8 cellular contexts compared by ENCODE assay signal in the genomic region with DNA sequence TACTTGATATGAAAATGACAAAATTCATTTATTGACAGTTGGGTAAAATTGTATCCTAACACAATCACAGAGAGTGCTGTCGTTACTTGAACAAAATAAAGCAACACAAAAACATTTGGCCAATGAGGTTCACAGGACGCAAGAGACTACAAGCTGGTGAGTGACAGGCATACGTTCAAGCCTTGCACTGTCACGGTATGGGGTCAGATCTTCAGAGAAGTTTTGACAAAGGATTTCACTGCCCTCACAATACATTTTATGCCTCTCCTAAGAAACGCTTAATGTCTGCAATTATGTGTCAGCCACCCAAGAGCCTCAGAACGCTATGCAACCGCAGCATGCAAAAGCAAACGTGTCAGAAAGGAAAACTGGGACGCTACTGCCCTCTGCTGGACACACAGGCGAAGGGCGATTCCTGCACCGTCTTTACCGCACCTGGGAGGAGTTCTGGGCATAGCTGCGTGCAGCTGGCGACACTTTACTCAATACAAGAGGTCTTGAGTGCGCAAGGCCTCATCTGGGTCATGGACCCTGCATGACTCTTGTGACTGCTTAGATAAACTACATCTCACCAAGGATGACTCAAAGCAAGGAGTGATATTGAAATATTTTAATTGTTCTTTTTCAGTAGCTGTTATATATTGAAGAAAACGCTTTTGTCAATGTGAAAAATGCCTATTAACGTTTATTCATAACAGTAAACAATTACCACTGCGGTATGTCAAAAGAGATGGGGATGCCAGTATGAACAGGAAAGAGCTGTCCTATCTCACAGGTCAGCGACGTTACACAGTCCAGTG.
DNase-seq lines count a peak whose midpoint lies in the region; ATAC-seq and TF ChIP-seq lines count a peak whose summit lies in the region.

No MANE protein-coding gene starts in this region.

- H3K4me2 ChIP-seq in GM23338 = no peak overlapping the region

- intact Hi-C loops in head of caudate nucleus (cut with DNase I) = no loop called here
- intact Hi-C loops in prostate gland (cut with DNase I) = no loop called here

- H4K20me1 ChIP-seq in GM23338 (replicated peaks; ENCODE audit: insufficient read depth) = no peaks in the 10 kb centered on the region

- CTCF ChIA-PET in activated naive CD4-positive, alpha-beta T cell treated with anti-CD3 and anti-CD28 coated beads, Interleukin-2, amount 10 ng/mL, durations not matched to agents 7 days and 5 days (lab: Charles Lee) = interaction anchor here (0.6 to 1.6 kb wide), 8 partner anchors 9 to 357 kb away, joined by 3 to 7 read pairs (median 3); no protein-coding TSS in a partner anchor

- peaks cover 64% of the 10 kb centered on the region for H3K9me3 Mint-ChIP-seq in GM23338
- H3K9me3 Mint-ChIP-seq in activated naive CD4-positive, alpha-beta T cell treated with anti-CD3 and anti-CD28 coated beads, Interleukin-2, amount 10 ng/mL, durations not matched to agents 7 days and 5 days = no peaks in the 10 kb centered on the region

- no peak overlapping the region for H3K27ac ChIP-seq in GM23338 (ENCODE audit: low read depth)
- H3K27ac ChIP-seq in KOPT-K1 (ENCODE audit: low read depth, low read length, poor library complexity, severe bottlenecking) = peak overlapping the region; percentile 52
- no peak overlapping the region for H3K27ac ChIP-seq in RWPE2 (ENCODE audit: poor library complexity, severe bottlenecking)
- no peak overlapping the region for H3K27ac ChIP-seq in prostate gland

- no peak overlapping the region for H3K27ac Mint-ChIP-seq in GM23338
- H3K27ac Mint-ChIP-seq in activated naive CD4-positive, alpha-beta T cell treated with anti-CD3 and anti-CD28 coated beads, Interleukin-2, amount 10 ng/mL, durations not matched to agents 7 days and 5 days = no peak overlapping the region

- H3K27me3 ChIP-seq in GM23338 (ENCODE audit: insufficient read depth) (no peaks in the 10 kb centered on the region), RWPE2 (ENCODE audit: insufficient read depth, poor library complexity, severe bottlenecking) (no peaks in the 10 kb centered on the region), prostate gland (replicated peaks; ENCODE audit: insufficient read depth) (no peaks in the 10 kb centered on the region)

- H3K27me3 Mint-ChIP-seq in GM23338 (ENCODE audit: insufficient read depth, low read depth, poor library complexity) = peaks cover 2% of the 10 kb centered on the region
- H3K27me3 Mint-ChIP-seq in activated naive CD4-positive, alpha-beta T cell treated with anti-CD3 and anti-CD28 coated beads, Interleukin-2, amount 10 ng/mL, durations not matched to agents 7 days and 5 days = no peaks in the 10 kb centered on the region

- H3K4me3 ChIP-seq in GM23338 (no peak overlapping the region), RWPE2 (ENCODE audit: severe bottlenecking) (no peak overlapping the region), prostate gland (no peak overlapping the region)

- H3K36me3 Mint-ChIP-seq in GM23338 (ENCODE audit: low read depth) = peaks cover 7% of the 10 kb centered on the region; the same call in 2 of the 3 replicates
- H3K36me3 Mint-ChIP-seq in activated naive CD4-positive, alpha-beta T cell treated with anti-CD3 and anti-CD28 coated beads, Interleukin-2, amount 10 ng/mL, durations not matched to agents 7 days and 5 days = no peaks in the 10 kb centered on the region

- H3K36me3 ChIP-seq in GM23338 (ENCODE audit: insufficient read depth) (no peaks in the 10 kb centered on the region), KOPT-K1 (ENCODE audit: insufficient read depth, low read length) (no peaks in the 10 kb centered on the region), RWPE2 (ENCODE audit: low read depth) (no peaks in the 10 kb centered on the region), prostate gland (no peaks in the 10 kb centered on the region)

- DNase-seq in GM10266 (ENCODE audit: extremely low spot score) = peak; percentile 54
- DNase-seq in GM23338 (ENCODE audit: low spot score) = peak; percentile 83
- no peak for DNase-seq in RWPE2 (ENCODE audit: low spot score)
- DNase-seq in activated naive CD4-positive, alpha-beta T cell treated with anti-CD3 and anti-CD28 coated beads, Interleukin-2, amount 10 ng/mL, durations not matched to agents 7 days and 5 days = peak; percentile 71
- peak; percentile 57 to 92 (median 83) for DNase-seq in head of caudate nucleus
- DNase-seq in prostate gland (ENCODE audit: low spot score) = peak; percentile 40
- DNase-seq in NCI-H187 treated with DMSO at 0.1 percent for 48 hours (lab: John Stamatoyannopoulos, UW) = no peak

- H3K9me3 ChIP-seq in KOPT-K1 (ENCODE audit: insufficient read depth, low read length, poor library complexity, severe bottlenecking) = no peaks in the 10 kb centered on the region
- no peaks in the 10 kb centered on the region for H3K9me3 ChIP-seq in RWPE2 (ENCODE audit: severe bottlenecking)
- H3K9me3 ChIP-seq in prostate gland = no peaks in the 10 kb centered on the region

- H3K4me3 Mint-ChIP-seq in GM23338 = peak overlapping the region; percentile 27; the same call in 1 of the 3 replicates
- H3K4me3 Mint-ChIP-seq in activated naive CD4-positive, alpha-beta T cell treated with anti-CD3 and anti-CD28 coated beads, Interleukin-2, amount 10 ng/mL, durations not matched to agents 7 days and 5 days = no peak overlapping the region

- H2AFZ ChIP-seq in GM23338 = peak overlapping the region; percentile 23; the same call in 1 of the 2 replicates

- peaks cover 4% of the 10 kb centered on the region; the same call in 1 of the 2 replicates for H3K9me2 ChIP-seq in GM23338 (ENCODE audit: insufficient read depth)

- peaks cover 4% of the 10 kb centered on the region; the same call in 1 of the 3 replicates for H3K4me1 Mint-ChIP-seq in GM23338
- no peaks in the 10 kb centered on the region for H3K4me1 Mint-ChIP-seq in activated naive CD4-positive, alpha-beta T cell treated with anti-CD3 and anti-CD28 coated beads, Interleukin-2, amount 10 ng/mL, durations not matched to agents 7 days and 5 days

- WGBS in prostate gland = 25% methylated on average over 21 of the region's 21 CpGs

- TF ChIP-seq CTCF in GM10266 (IDR thresholded peaks at IDR 0.05; ENCODE audit: control insufficient read depth, insufficient read depth, low read depth, missing control alignments) (peak; percentile 82), GM23338 (conservative IDR thresholded peaks at IDR 0.05; ENCODE audit: low read depth in 2 of 2) (peak; percentile 93 to 98), RWPE2 (IDR thresholded peaks at IDR 0.05; ENCODE audit: poor library complexity, severe bottlenecking) (peak; percentile 91), prostate gland (IDR thresholded peaks at IDR 0.05) (peak; percentile 58 to 87 (median 70))

- H3K4me1 ChIP-seq in GM23338 (ENCODE audit: insufficient read depth) (no peaks in the 10 kb centered on the region), RWPE2 (ENCODE audit: insufficient read depth, poor library complexity, severe bottlenecking) (no peaks in the 10 kb centered on the region), prostate gland (replicated peaks) (no peaks in the 10 kb centered on the region)

- no peak for TF ChIP-seq POLR2A in prostate gland (IDR thresholded peaks at IDR 0.05)

- H3F3A ChIP-seq in GM23338 (replicated peaks; ENCODE audit: low read depth) = no peaks in the 10 kb centered on the region

- ATAC-seq in GM23338 (peak; percentile 97), RWPE2 (ENCODE audit: low read depth) (peak; percentile 91)

- H3K79me2 ChIP-seq in GM23338 (replicated peaks; ENCODE audit: insufficient read depth) = no peaks in the 10 kb centered on the region

TF ChIP-seq in GM23338, 12 proteins besides CTCF, POLR2A, EP300 and RAD21:
- no peak; the same call in 1 of the 2 replicates for TF ChIP-seq NANOG (IDR thresholded peaks at IDR 0.05; ENCODE audit: borderline replicate concordance)

Comparison
In these comparisons a context has a peak if more than half of its experiments do, and no peak if none do; other contexts are left out.
1. DNase-seq: peak in GM10266 (single experiment), GM23338 (single experiment), activated naive CD4-positive, alpha-beta T cell treated with anti-CD3 and anti-CD28 coated beads, Interleukin-2, amount 10 ng/mL, durations not matched to agents 7 days and 5 days (single experiment), head of caudate nucleus (42 of 42) and prostate gland (single experiment); none in RWPE2 (single experiment) and NCI-H187 treated with DMSO at 0.1 percent for 48 hours (single experiment).
2. Peak in every context shown above with its lines, with median percentiles within 50 percentile points of each other: CTCF ChIP-seq.